Comparison of ENCODE assay signal across 18 cellular contexts in the genomic region with DNA sequence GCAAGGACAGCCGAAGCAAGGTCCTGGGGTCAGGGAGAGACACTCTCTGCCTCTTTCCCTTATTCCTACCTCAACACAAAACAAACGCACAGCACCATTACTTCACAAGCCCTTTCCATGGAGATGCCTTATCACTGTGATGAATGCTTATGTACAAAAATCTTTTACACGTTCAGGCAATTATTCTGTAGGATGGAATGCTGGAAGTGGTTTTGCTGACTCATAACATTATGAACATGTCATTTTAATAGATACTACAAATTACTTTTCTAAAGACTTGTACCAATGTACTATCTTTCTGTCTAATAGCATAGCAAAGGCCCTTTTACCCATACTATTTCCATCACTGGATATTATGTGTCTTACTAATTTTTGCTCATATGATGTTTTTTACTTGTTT.
DNase-seq lines count a peak whose midpoint lies in the region; ATAC-seq, FAIRE-seq and TF ChIP-seq lines count a peak whose summit lies in the region.
"Had no signal": no experiment of that assay in that cellular context is flagged by ENCODE, and none has a peak within 500 bp of the region (broad histone marks: within the 10 kb centered on the region; RNA-seq: fewer than 3 reads in every experiment).

No MANE protein-coding gene starts in this region.

- H3K27me3 ChIP-seq in PC-3 (ENCODE audit: low read length) (no peaks in the 10 kb centered on the region), bronchial epithelial cell (ENCODE audit: control insufficient read depth, insufficient read depth, low read length) (no peaks in the 10 kb centered on the region)
- H3K27me3 ChIP-seq: esophagus squamous epithelium, SJCRH30 had no signal

- TF ChIP-seq CTCF in PC-3 (conservative IDR thresholded peaks at IDR 0.05; ENCODE audit: low read depth, low read length): no peak
- TF ChIP-seq CTCF in bronchial epithelial cell (IDR thresholded peaks at IDR 0.05; ENCODE audit: insufficient read depth, low read length, severe bottlenecking): no peak

- peak; percentile 46 for ATAC-seq in PC-3
- ATAC-seq: sciatic nerve had no signal

- H3K4me3 Mint-ChIP-seq in activated naive CD4-positive, alpha-beta T cell treated with anti-CD3 and anti-CD28 coated beads, Interleukin-2, amount 10 ng/mL, durations not matched to agents 7 days and 5 days: no peak overlapping the region
- H3K4me3 Mint-ChIP-seq: B cell had no signal

- H3K9me2 ChIP-seq in PC-3 (replicated peaks; ENCODE audit: low read length): no peaks in the 10 kb centered on the region

- H3K36me3 ChIP-seq in PC-3 (ENCODE audit: low read depth, low read length): no peaks in the 10 kb centered on the region
- H3K36me3 ChIP-seq in bronchial epithelial cell (ENCODE audit: control insufficient read depth, insufficient read depth, low read length): no peaks in the 10 kb centered on the region
- H3K36me3 ChIP-seq: esophagus squamous epithelium had no signal

- no peaks in the 10 kb centered on the region for H3K4me1 Mint-ChIP-seq in activated naive CD4-positive, alpha-beta T cell treated with anti-CD3 and anti-CD28 coated beads, Interleukin-2, amount 10 ng/mL, durations not matched to agents 7 days and 5 days
- H3K4me1 Mint-ChIP-seq: B cell had no signal

- intact Hi-C loops in PC-3 (cut with micrococcal nuclease): loop anchor here (2.0 to 10.0 kb wide), 3 partner anchors 18 to 874 kb away; no protein-coding TSS in a partner anchor

- POLR2A ChIA-PET in PC-3 (lab: Charles Lee; ENCODE audit: unreplicated experiment): interaction anchor here (0.7 kb wide), 1 partner anchor 779 kb away, joined by 3 read pairs; no protein-coding TSS in a partner anchor

- CTCF ChIA-PET in PC-3 (lab: Charles Lee): no interaction called here
- CTCF ChIA-PET in activated naive CD4-positive, alpha-beta T cell treated with anti-CD3 and anti-CD28 coated beads, Interleukin-2, amount 10 ng/mL, durations not matched to agents 7 days and 5 days (lab: Charles Lee): no interaction called here

- no peak for FAIRE-seq in bronchial epithelial cell (lab: Jason Lieb, UNC)
- FAIRE-seq: D721Med, GM18507 had no signal

- no peaks in the 10 kb centered on the region for H3F3A ChIP-seq in PC-3 (ENCODE audit: low read length, unreplicated experiment)

- DNase-seq in GM04504 (ENCODE audit: low read depth) (peak; percentile 28), PC-3 (peak; percentile 75), bronchial epithelial cell (ENCODE audit: low read depth) (peak; percentile 93), kidney tubule cell (ENCODE audit: low spot score) (peak; percentile 51), NCI-H1930 (lab: John Stamatoyannopoulos, UW) (no peak), kidney glomerular epithelial cell (lab: John Stamatoyannopoulos, UW) (no peak)
- DNase-seq in activated naive CD4-positive, alpha-beta T cell treated with anti-CD3 and anti-CD28 coated beads, Interleukin-2, amount 10 ng/mL, durations not matched to agents 7 days and 5 days: no peak
- DNase-seq: activated CD4-positive, alpha-beta T cell treated with anti-CD3 and anti-CD28 coated beads for 1 hour; activated gamma-delta T cell; aorta; dermis blood vessel endothelial cell; esophagus squamous epithelium; NCI-H446; SJCRH30 had no signal

- H3K27ac Mint-ChIP-seq in activated naive CD4-positive, alpha-beta T cell treated with anti-CD3 and anti-CD28 coated beads, Interleukin-2, amount 10 ng/mL, durations not matched to agents 7 days and 5 days: no peak overlapping the region
- H3K27ac Mint-ChIP-seq: B cell had no signal

- no peaks in the 10 kb centered on the region for H3K79me2 ChIP-seq in PC-3 (ENCODE audit: low read length)

- no peak overlapping the region for H3K9ac ChIP-seq in PC-3 (ENCODE audit: low read length)

- H3K27ac ChIP-seq in PC-3 (ENCODE audit: low read length): peak overlapping the region; percentile 46
- H3K27ac ChIP-seq: esophagus squamous epithelium, SJCRH30 had no signal

- H3K4me3 ChIP-seq in PC-3 (ENCODE audit: low read length) (no peak overlapping the region), bronchial epithelial cell (ENCODE audit: low read depth, low read length) (no peak overlapping the region)
- H3K4me3 ChIP-seq: esophagus squamous epithelium, SJCRH30 had no signal

- H4K20me1 ChIP-seq in PC-3 (ENCODE audit: low read length): peaks cover 5% of the 10 kb centered on the region; the same call in 1 of the 2 replicates

- H3K27me3 Mint-ChIP-seq in activated naive CD4-positive, alpha-beta T cell treated with anti-CD3 and anti-CD28 coated beads, Interleukin-2, amount 10 ng/mL, durations not matched to agents 7 days and 5 days: peaks cover 5% of the 10 kb centered on the region

- H3K4me1 ChIP-seq in PC-3 (ENCODE audit: insufficient read depth, low read length): peaks cover 27% of the 10 kb centered on the region
- H3K4me1 ChIP-seq: esophagus squamous epithelium, SJCRH30 had no signal

- H2AFZ ChIP-seq in PC-3 (ENCODE audit: low read length): no peak overlapping the region

- peak overlapping the region; percentile 71 for H3K4me2 ChIP-seq in PC-3 (ENCODE audit: low read length)

- H3K9me3 ChIP-seq in PC-3 (ENCODE audit: low read length): no peaks in the 10 kb centered on the region
- H3K9me3 ChIP-seq: esophagus squamous epithelium, SJCRH30 had no signal

- no peaks in the 10 kb centered on the region for H3K36me3 Mint-ChIP-seq in activated naive CD4-positive, alpha-beta T cell treated with anti-CD3 and anti-CD28 coated beads, Interleukin-2, amount 10 ng/mL, durations not matched to agents 7 days and 5 days

- H3K9me3 Mint-ChIP-seq in activated naive CD4-positive, alpha-beta T cell treated with anti-CD3 and anti-CD28 coated beads, Interleukin-2, amount 10 ng/mL, durations not matched to agents 7 days and 5 days: no peaks in the 10 kb centered on the region

- no TSS peak for BruUV-seq in PC-3 (replicated peaks; lab: Mats Ljungman, UMichigan)

Comparison
In these comparisons a context has a peak if more than half of its experiments do, and no peak if none do; other contexts are left out.
1. DNase-seq: peak in GM04504 (single experiment), PC-3 (single experiment), bronchial epithelial cell (single experiment) and kidney tubule cell (single experiment); none in NCI-H1930 (0 of 2), activated naive CD4-positive, alpha-beta T cell treated with anti-CD3 and anti-CD28 coated beads, Interleukin-2, amount 10 ng/mL, durations not matched to agents 7 days and 5 days (single experiment) and kidney glomerular epithelial cell (single experiment).